In genomic region chr18:7784171-7784570, GRCh38 we compare ENCODE assay signal across 25 cellular contexts.
A peak's percentile ranks its signal among the peaks of the same experiment; 100 is the strongest.
DNase-seq lines count a peak whose midpoint lies in the region; ATAC-seq and TF ChIP-seq lines count a peak whose summit lies in the region.
"Had no signal": no experiment of that assay in that cellular context is flagged by ENCODE, and none has a peak within 500 bp of the region (broad histone marks: within the 10 kb centered on the region; RNA-seq: fewer than 3 reads in every experiment).

No MANE protein-coding gene starts in this region.

- no peaks in the 10 kb centered on the region for H3K4me1 ChIP-seq in prostate gland (replicated peaks)
- H3K4me1 ChIP-seq: colonic mucosa, Peyer's patch, right atrium auricular region, tibial artery had no signal

- H3K27me3 ChIP-seq in prostate gland (replicated peaks; ENCODE audit: insufficient read depth) = no peaks in the 10 kb centered on the region
- H3K27me3 ChIP-seq: colonic mucosa, Peyer's patch, right atrium auricular region, tibial artery had no signal

- H3K36me3 ChIP-seq in prostate gland = no peaks in the 10 kb centered on the region
- H3K36me3 ChIP-seq: colonic mucosa, Peyer's patch, right atrium auricular region, tibial artery, WERI-Rb-1 had no signal

- 94% methylated on average over 4 of the region's 4 CpGs for WGBS in prostate gland

- intact Hi-C loops in prostate gland (cut with DNase I) = no loop called here

- no peaks in the 10 kb centered on the region for H3K9me3 ChIP-seq in prostate gland
- H3K9me3 ChIP-seq: colonic mucosa, Peyer's patch, right atrium auricular region, tibial artery had no signal

- no peak for TF ChIP-seq CTCF in prostate gland (IDR thresholded peaks at IDR 0.05)

- H3K4me3 ChIP-seq in prostate gland = no peak overlapping the region
- H3K4me3 ChIP-seq: colonic mucosa, Peyer's patch, right atrium auricular region, tibial artery had no signal

- TF ChIP-seq POLR2A in prostate gland (IDR thresholded peaks at IDR 0.05) = no peak

- DNase-seq in NCI-H748 (lab: John Stamatoyannopoulos, UW; ENCODE audit: unreplicated experiment) = peak; percentile 48
- no peak for DNase-seq in NCI-H748 treated with DMSO at 0.1 percent for 48 hours (lab: John Stamatoyannopoulos, UW)
- DNase-seq in NCI-H510A treated with DMSO at 0.1 percent for 48 hours (lab: John Stamatoyannopoulos, UW) = peak; percentile 52
- DNase-seq in iris pigment epithelial cell (ENCODE audit: low read depth) = peak; percentile 19
- no peak for DNase-seq in prostate gland (ENCODE audit: low spot score)
- no peak for DNase-seq in SW480 (ENCODE audit: low spot score)
- DNase-seq: activated CD4-positive, alpha-beta memory T cell treated with anti-CD3 and anti-CD28 coated beads, Interleukin-2, amount 10 ng/mL, durations not matched to agents 7 days and 5 days; activated gamma-delta T cell; activated naive CD8-positive, alpha-beta T cell treated with anti-CD3 and anti-CD28 coated beads, Interleukin-2, amount 50 U/mL, for 24 hours; colonic mucosa; endodermal cell; left colon; naive B cell; NCI-H1105 treated with DMSO at 0.1 percent for 48 hours; NCI-H226; Peyer's patch; stimulated activated CD4-positive, alpha-beta T cell treated with anti-CD3 and anti-CD28 coated beads, Interleukin-4, amount 100 ng/mL, for 4 hours; stimulated activated naive CD8-positive, alpha-beta T cell treated with anti-CD3 and anti-CD28 coated beads, Interleukin-15, Interleukin-2, amounts not matched to agents 100 U/mL and 50 U/mL, for 24 hours; T-helper 2 cell; tibial artery; WERI-Rb-1 had no signal

- no peak for ATAC-seq in HG02885 (IDR thresholded peaks at IDR 0.05; ENCODE audit: poor library complexity, unreplicated experiment)
- no peak for ATAC-seq in HG03565 (IDR thresholded peaks at IDR 0.05; ENCODE audit: unreplicated experiment)
- ATAC-seq: activated naive CD8-positive, alpha-beta T cell treated with anti-CD3 and anti-CD28 coated beads, Interleukin-2, amount 50 U/mL, for 24 hours; left colon; stimulated activated naive CD8-positive, alpha-beta T cell treated with anti-CD3 and anti-CD28 coated beads, Interleukin-15, Interleukin-2, amounts not matched to agents 100 U/mL and 50 U/mL, for 24 hours had no signal

- no peak overlapping the region for H3K27ac ChIP-seq in prostate gland
- H3K27ac ChIP-seq: colonic mucosa, HL-60, Peyer's patch, right atrium auricular region, tibial artery, WERI-Rb-1 had no signal

Comparison
In these comparisons a context has a peak if more than half of its experiments do, and no peak if none do; other contexts are left out.
1. DNase-seq: peak in NCI-H748 (single experiment), NCI-H510A treated with DMSO at 0.1 percent for 48 hours (single experiment) and iris pigment epithelial cell (single experiment); none in NCI-H748 treated with DMSO at 0.1 percent for 48 hours (single experiment), prostate gland (single experiment) and SW480 (single experiment).